In genomic region chr10:35765039-35765662, GRCh38 we compare ENCODE assay signal across 9 cellular contexts.
DNase-seq lines count a peak whose midpoint lies in the region; ATAC-seq and TF ChIP-seq lines count a peak whose summit lies in the region.
"Had no signal": no experiment of that assay in that cellular context is flagged by ENCODE, and none has a peak within 500 bp of the region (broad histone marks: within the 10 kb centered on the region; RNA-seq: fewer than 3 reads in every experiment).

No MANE protein-coding gene starts in this region.

- no peak overlapping the region for H3K9ac ChIP-seq in duodenal mucosa (ENCODE audit: low read depth in 1 of 2, low read length in 2 of 2)

- H3K36me3 ChIP-seq in duodenal mucosa (ENCODE audit: control insufficient read depth in 1 of 2, insufficient read depth in 2 of 2, low read length in 2 of 2), result no peaks in the 10 kb centered on the region
- no peaks in the 10 kb centered on the region for H3K36me3 ChIP-seq in right lobe of liver
- H3K36me3 ChIP-seq in stomach, result no peaks in the 10 kb centered on the region
- H3K36me3 ChIP-seq: neutrophil had no signal

- TF ChIP-seq CTCF in right lobe of liver (IDR thresholded peaks at IDR 0.05) (peak in 1 of 4 donors; percentile 9), stomach (IDR thresholded peaks at IDR 0.05) (no peak)

- peak; percentile 92 to 96 (median 94) for ATAC-seq in right lobe of liver
- ATAC-seq in HG02840 (IDR thresholded peaks at IDR 0.05; ENCODE audit: low FRiP score, unreplicated experiment), result no peak
- no peak for ATAC-seq in HG02759 (IDR thresholded peaks at IDR 0.05; ENCODE audit: unreplicated experiment)
- ATAC-seq in GM21619 (IDR thresholded peaks at IDR 0.05; ENCODE audit: unreplicated experiment), result no peak
- ATAC-seq: stimulated activated effector memory CD8-positive, alpha-beta T cell treated with anti-CD3 and anti-CD28 coated beads, Interleukin-12 subunit alpha, Interleukin-12 subunit beta, amount 100 ng/mL, for 72 hours had no signal

- under 1% methylated on average over 19 of the region's 25 CpGs for WGBS in right lobe of liver (ENCODE audit: insufficient coverage, low coverage, low lambda C conversion rate, missing lambda C conversion rate)
- 5 to 38% (median 11%) methylated on average over 25 of the region's 25 CpGs for WGBS in stomach, 5 donors

- peak; percentile 18 for TF ChIP-seq POLR2A in right lobe of liver (IDR thresholded peaks at IDR 0.05)
- TF ChIP-seq POLR2A in stomach (IDR thresholded peaks at IDR 0.05), result no peak

- TF ChIP-seq EP300 in stomach (IDR thresholded peaks at IDR 0.05), result no peak

- H3K27ac ChIP-seq in duodenal mucosa (ENCODE audit: low read depth, low read length), result no peak overlapping the region
- H3K27ac ChIP-seq in right lobe of liver, result peak overlapping the region; percentile 20 to 68 (median 66)
- peak overlapping the region in 4 of 5 donors; percentile 1 to 63 (median 26) for H3K27ac ChIP-seq in stomach
- H3K27ac ChIP-seq: neutrophil had no signal

- no peaks in the 10 kb centered on the region for H3K27me3 ChIP-seq in duodenal mucosa (ENCODE audit: control insufficient read depth in 1 of 2, insufficient read depth in 2 of 2, low read length in 2 of 2)
- H3K27me3 ChIP-seq in right lobe of liver, result no peaks in the 10 kb centered on the region
- H3K27me3 ChIP-seq in stomach, result no peaks in the 10 kb centered on the region

- H3K9me3 ChIP-seq in duodenal mucosa (ENCODE audit: control insufficient read depth in 1 of 2, low read length in 2 of 2) (no peaks in the 10 kb centered on the region), right lobe of liver (no peaks in the 10 kb centered on the region), stomach (no peaks in the 10 kb centered on the region)
- H3K9me3 ChIP-seq: neutrophil had no signal

- H3K4me1 ChIP-seq in duodenal mucosa (ENCODE audit: control insufficient read depth in 1 of 2, insufficient read depth in 2 of 2, low read length in 2 of 2) (peaks cover 0 to 15% of the 10 kb centered on the region in 2 donors), right lobe of liver (peaks cover 0 to 6% (median 0%) of the 10 kb centered on the region in 4 donors), stomach (peaks cover 0 to 5% (median 0%) of the 10 kb centered on the region in 4 donors)

- H3K4me3 ChIP-seq in duodenal mucosa (ENCODE audit: low read depth in 1 of 2, low read length in 2 of 2) (peak overlapping the region; percentile 30 to 48), right lobe of liver (peak overlapping the region; percentile 33 to 59 (median 46)), stomach (peak overlapping the region; percentile 14 to 37 (median 19))

- intact Hi-C loops in right lobe of liver (cut with DNase I), result no loop called here
- intact Hi-C loops in stomach (cut with DNase I; ENCODE audit: low total_unique reads), result no loop called here

- DNase-seq in NCI-H774 (lab: John Stamatoyannopoulos, UW), result peak; percentile 1
- peak; percentile 67 to 72 (median 68) for DNase-seq in right lobe of liver
- peak; percentile 36 for DNase-seq in stomach

Comparison
In these comparisons a context has a peak if more than half of its experiments do, and no peak if none do; other contexts are left out.
1. DNase-seq: peak in every context shown above with its lines; median percentile 68 in right lobe of liver; 36 in stomach; 1 in NCI-H774.
2. ATAC-seq: peak in right lobe of liver (4 of 4); none in HG02840 (single experiment), HG02759 (single experiment) and GM21619 (single experiment).
3. Peak in every context shown above with its lines, with median percentiles within 50 percentile points of each other: H3K4me3 ChIP-seq.